Comparison of ENCODE assay signal across 8 cellular contexts in genomic region chr15:64825081-64825430, GRCh38. TPM values are rescaled to one million over a fixed set of nuclear protein-coding genes. Genes with fewer than 3 reads are reported as not detected.
DNase-seq lines count a peak whose midpoint lies in the region; ATAC-seq, FAIRE-seq and TF ChIP-seq lines count a peak whose summit lies in the region.

No MANE protein-coding gene starts in this region.

- H3K27ac ChIP-seq in HL-60 (replicated peaks) (no peak overlapping the region), K562 (ENCODE audit: extremely low read depth, low read depth, low read length) (peak overlapping the region; percentile 88)

- no peak for TF ChIP-seq RAD21 in K562 (CRISPR knock-in tag; conservative IDR thresholded peaks at IDR 0.05 in 1 of 2, IDR thresholded peaks at IDR 0.05 in 1 of 2)

- no peaks in the 10 kb centered on the region for H3K36me3 Mint-ChIP-seq in memory B cell

- H3K79me2 ChIP-seq in K562 (ENCODE audit: control insufficient read depth, insufficient read depth, low read length) = peaks cover 7% of the 10 kb centered on the region; the same call in 2 of the 3 replicates

- peaks cover 4% of the 10 kb centered on the region for H3K27me3 Mint-ChIP-seq in memory B cell

- 20% methylated on average over 13 of the region's 13 CpGs for WGBS in K562 (ENCODE audit: insufficient coverage, low coverage, missing lambda C conversion rate)

- DNase-seq in GM12865 (ENCODE audit: low read depth) (peak; percentile 46), HL-60 (ENCODE audit: low read depth in 1 of 2, low spot score in 1 of 2) (peak in 1 of 2 experiments; percentile 21), K562 (ENCODE audit: extremely low read depth in 1 of 4, low spot score in 3 of 4) (no peak), memory B cell (ENCODE audit: low spot score in 2 of 2) (no peak), AML-193 (lab: John Stamatoyannopoulos, UW) (no peak), germinal center (ENCODE audit: low spot score) (no peak)

- TF ChIP-seq EP300 in K562 (IDR thresholded peaks at IDR 0.05; ENCODE audit: low read length) = no peak

- no peaks in the 10 kb centered on the region for H3K9me1 ChIP-seq in K562 (ENCODE audit: control insufficient read depth, insufficient read depth, low read length)

- peak overlapping the region; percentile 84 for H3K4me3 Mint-ChIP-seq in memory B cell

- H3K4me3 ChIP-seq in GM12865 (ENCODE audit: low read depth, low read length) (peak overlapping the region; percentile 88), HL-60 (replicated peaks; ENCODE audit: insufficient read depth, low read length) (peak overlapping the region; percentile 75), K562 (peak overlapping the region; percentile 65)

- no peak for TF ChIP-seq POLR2A in K562 (conservative IDR thresholded peaks at IDR 0.05)

- H3K9ac ChIP-seq in K562 (ENCODE audit: insufficient read depth in 1 of 2, low read depth in 2 of 2, low read length in 2 of 2) = peak overlapping the region; percentile 93 to 95

- H4K20me1 ChIP-seq in K562 (replicated peaks; ENCODE audit: control insufficient read depth, insufficient read depth, low read length) = no peaks in the 10 kb centered on the region

- peaks cover 5% of the 10 kb centered on the region for H3K9me3 ChIP-seq in K562 (replicated peaks; ENCODE audit: control insufficient read depth, insufficient read depth, low read depth, low read length)

- H3K27me3 ChIP-seq in HL-60 (ENCODE audit: insufficient read depth, poor library complexity, severe bottlenecking) (peaks cover 3% of the 10 kb centered on the region), K562 (ENCODE audit: control insufficient read depth in 2 of 2, insufficient read depth in 2 of 2, low read length in 2 of 2) (no peaks in the 10 kb centered on the region)

- no peak for FAIRE-seq in K562 (lab: Jason Lieb, UNC)

- intact Hi-C loops in K562 (cut with micrococcal nuclease) = no loop called here

- peaks cover 33% of the 10 kb centered on the region for H3K4me1 Mint-ChIP-seq in memory B cell

- no peaks in the 10 kb centered on the region for H3K9me3 Mint-ChIP-seq in memory B cell

- peak overlapping the region; percentile 97 for H2AFZ ChIP-seq in K562 (ENCODE audit: low read depth, low read length)

- peaks cover 8 to 19% of the 10 kb centered on the region in 2 experiments; a peak in 4 of 5 replicates for H3K4me1 ChIP-seq in K562 (replicated peaks in 1 of 2; ENCODE audit: control insufficient read depth in 2 of 2, insufficient read depth in 2 of 2, low read length in 2 of 2)

- peak overlapping the region; percentile 96 for H3K4me2 ChIP-seq in K562 (ENCODE audit: insufficient read depth, low read length)

- TF ChIP-seq CTCF in GM12865 (IDR thresholded peaks at IDR 0.05; ENCODE audit: insufficient read depth, low read depth, low read length, missing control alignments) (no peak), HL-60 (IDR thresholded peaks at IDR 0.05; ENCODE audit: insufficient read depth, low read length) (no peak), K562 (IDR thresholded peaks at IDR 0.05 in 2 of 3, conservative IDR thresholded peaks at IDR 0.05 in 1 of 3; ENCODE audit: insufficient read depth in 2 of 3, low read depth in 1 of 3, low read length in 3 of 3) (no peak)

- H3K36me3 ChIP-seq in K562 (ENCODE audit: control insufficient read depth, insufficient read depth, low read length) = peaks cover 2% of the 10 kb centered on the region; the same call in 1 of the 3 replicates

- CTCF ChIA-PET in K562 (lab: Yijun Ruan, JAX; ENCODE audit: low intra/inter-chr PET ratio) = no interaction called here

- TSS peak; percentile 75 for BruUV-seq in K562 (replicated peaks; lab: Mats Ljungman, UMichigan)

- POLR2A ChIA-PET in K562 (lab: Yijun Ruan, JAX) = interaction anchor here (0.5 to 1.0 kb wide), 5 partner anchors 10 to 1226 kb away, joined by 3 to 9 read pairs (median 3); no protein-coding TSS in a partner anchor

- no peak overlapping the region for H3K27ac Mint-ChIP-seq in memory B cell

- ATAC-seq in K562 = peak; percentile 36
- ATAC-seq in memory B cell (ENCODE audit: low read depth) = no peak
- no peak for ATAC-seq in GM18858 (IDR thresholded peaks at IDR 0.05; ENCODE audit: unreplicated experiment)
- no peak for ATAC-seq in HG02840 (IDR thresholded peaks at IDR 0.05; ENCODE audit: low FRiP score, unreplicated experiment)

- in situ Hi-C loops in K562 (cut with MboI) = no loop called here

TF ChIP-seq in K562, 482 proteins besides CTCF, POLR2A, EP300 and RAD21 (continues in another document):
- TF ChIP-seq CREM (IDR thresholded peaks at IDR 0.05; ENCODE audit: low read depth) (0 out of 2 replicates have a peak, but pooled peaks have one; percentile 1), TARDBP (IDR thresholded peaks at IDR 0.05) (0 out of 2 replicates have a peak, but pooled peaks have one; percentile 32), ZSCAN29 (IDR thresholded peaks at IDR 0.05) (0 out of 2 replicates have a peak, but pooled peaks have one; percentile 57), ZBTB2 (IDR thresholded peaks at IDR 0.05) (0 out of 2 replicates have a peak, but pooled peaks have one; percentile 19)

RNA-seq across cellular contexts. Expression of gene PIF1, which starts 0.4 kb away (rescaled TPM):
- total RNA-seq in K562 (2011; cell fraction: chromatin; rRNA removed; ENCODE audit: low replicate concordance) = 111 and 178 TPM in 2 replicates
- total RNA-seq in K562 (2011; cell fraction: nucleolus; rRNA removed) = 129 and 141 TPM in 2 replicates
- total RNA-seq in K562 (2011; cell fraction: nucleoplasm; rRNA removed) = 141 and 143 TPM in 2 replicates
- total RNA-seq in K562 (2014; rRNA removed) (16.6 and 19.6 TPM in 2 replicates), K562 (2014; rRNA removed; fragmentation: Illumina TruSeq; extraction: Trizol) (6.1 and 7.9 TPM in 2 replicates), K562 (2015; rRNA removed; fragmentation: Illumina TruSeq; extraction: Trizol) (9.1 and 11.5 TPM in 2 replicates), K562 (2021) (16.8 and 21.7 TPM in 2 replicates)
- polyA plus RNA-seq in K562 (2011; rRNA removed) (25.5 and 33.4 TPM in 2 replicates), K562 (2014; fragmentation: Illumina TruSeq; extraction: Trizol) (10.5 and 14.8 TPM in 2 replicates), K562 (2014; fragmentation: Nextera tagmentation; extraction: Ambion mirVana) (1 to 10 TPM; 1.1 to 1.5 TPM), K562 (2014; rRNA removed) (34.0 and 37.9 TPM in 2 replicates)
- polyA plus RNA-seq in K562 (2011; cell fraction: cytosol; rRNA removed) = 20.7 and 25.2 TPM in 2 replicates
- 89.5 and 138 TPM in 2 replicates for polyA plus RNA-seq in K562 (2011; cell fraction: nucleus; rRNA removed)
- 13.5 and 20.7 TPM in 2 replicates for polyA plus RNA-seq in K562 (2012)
- polyA minus RNA-seq in K562 (2011; rRNA and poly(A)+ RNA removed) = 4.6 and 7.2 TPM in 2 replicates
- polyA minus RNA-seq in K562 (2011; cell fraction: cytosol; rRNA and poly(A)+ RNA removed) = 6.5 and 6.6 TPM in 2 replicates
- 20.7 TPM in 2 replicates for polyA minus RNA-seq in K562 (2011; cell fraction: nucleus; rRNA and poly(A)+ RNA removed)

RNA-seq across cellular contexts. Expression of gene PLEKHO2, which starts 16.7 kb away (rescaled TPM):
- total RNA-seq in K562 (2011; cell fraction: chromatin; rRNA removed; ENCODE audit: low replicate concordance) = 5.7 and 15.8 TPM in 2 replicates
- total RNA-seq in K562 (2011; cell fraction: nucleolus; rRNA removed) = 8.3 and 10.5 TPM in 2 replicates
- 7.6 and 8.9 TPM in 2 replicates for total RNA-seq in K562 (2011; cell fraction: nucleoplasm; rRNA removed)
- 4.9 and 7.0 TPM in 2 replicates for total RNA-seq in K562 (2014; rRNA removed)
- 3.6 and 3.8 TPM in 2 replicates for total RNA-seq in K562 (2014; rRNA removed; fragmentation: Illumina TruSeq; extraction: Trizol)
- 5.2 and 5.7 TPM in 2 replicates for total RNA-seq in K562 (2015; rRNA removed; fragmentation: Illumina TruSeq; extraction: Trizol)
- total RNA-seq in K562 (2021) = 6.7 and 8.8 TPM in 2 replicates
- 5.6 and 6.1 TPM in 2 replicates for polyA plus RNA-seq in K562 (2011; rRNA removed)
- polyA plus RNA-seq in K562 (2011; cell fraction: cytosol; rRNA removed) = 7.1 and 11.5 TPM in 2 replicates
- 6.8 and 9.9 TPM in 2 replicates for polyA plus RNA-seq in K562 (2011; cell fraction: nucleus; rRNA removed)
- polyA plus RNA-seq in K562 (2012) = 6.2 and 7.5 TPM in 2 replicates
- 6.3 and 7.6 TPM in 2 replicates for polyA plus RNA-seq in K562 (2014; fragmentation: Illumina TruSeq; extraction: Trizol)
- under 1 TPM; 0.24 to 0.53 TPM for polyA plus RNA-seq in K562 (2014; fragmentation: Nextera tagmentation; extraction: Ambion mirVana)
- 4.8 and 5.5 TPM in 2 replicates for polyA plus RNA-seq in K562 (2014; rRNA removed)
- polyA minus RNA-seq in K562 (2011; rRNA and poly(A)+ RNA removed) = 4.5 and 5.5 TPM in 2 replicates
- polyA minus RNA-seq in K562 (2011; cell fraction: cytosol; rRNA and poly(A)+ RNA removed) = 5.6 and 5.7 TPM in 2 replicates
- polyA minus RNA-seq in K562 (2011; cell fraction: nucleus; rRNA and poly(A)+ RNA removed) = 3.0 and 4.1 TPM in 2 replicates

RNA-seq across cellular contexts. Expression of gene RBPMS2, which starts 49.7 kb away (rescaled TPM):
- total RNA-seq in K562 (2011; cell fraction: chromatin; rRNA removed; ENCODE audit: low replicate concordance) = 0.93 and 1.2 TPM in 2 replicates
- 0.53 and 1.2 TPM in 2 replicates for total RNA-seq in K562 (2011; cell fraction: nucleolus; rRNA removed)
- 0.66 and 2.4 TPM in 2 replicates for total RNA-seq in K562 (2011; cell fraction: nucleoplasm; rRNA removed)
- total RNA-seq in K562 (2014; rRNA removed) (0.23 and 0.29 TPM in 2 replicates), K562 (2014; rRNA removed; fragmentation: Illumina TruSeq; extraction: Trizol) (0.11 and 0.16 TPM in 2 replicates), K562 (2015; rRNA removed; fragmentation: Illumina TruSeq; extraction: Trizol) (0.08 TPM in 1 of 2 replicates, not detected in the other), K562 (2021) (2.6 and 2.7 TPM in 2 replicates)
- polyA plus RNA-seq in K562 (2011; rRNA removed) (0.36 and 1.4 TPM in 2 replicates), K562 (2014; fragmentation: Illumina TruSeq; extraction: Trizol) (2.4 and 3.0 TPM in 2 replicates), K562 (2014; fragmentation: Nextera tagmentation; extraction: Ambion mirVana) (under 1 TPM; 0.28 to 0.38 TPM), K562 (2014; rRNA removed) (0.61 and 1.8 TPM in 2 replicates)
- polyA plus RNA-seq in K562 (2011; cell fraction: cytosol; rRNA removed) = 0.83 and 1.5 TPM in 2 replicates
- polyA plus RNA-seq in K562 (2011; cell fraction: nucleus; rRNA removed) = 1.00 and 1.8 TPM in 2 replicates
- polyA plus RNA-seq in K562 (2012) = 1.4 and 3.2 TPM in 2 replicates
- polyA minus RNA-seq in K562 (2011; rRNA and poly(A)+ RNA removed) = 0.42 and 0.77 TPM in 2 replicates
- 1.3 and 1.4 TPM in 2 replicates for polyA minus RNA-seq in K562 (2011; cell fraction: cytosol; rRNA and poly(A)+ RNA removed)
- 0.27 and 0.44 TPM in 2 replicates for polyA minus RNA-seq in K562 (2011; cell fraction: nucleus; rRNA and poly(A)+ RNA removed)
